8 cellular contexts compared by ENCODE assay signal in the genomic region with DNA sequence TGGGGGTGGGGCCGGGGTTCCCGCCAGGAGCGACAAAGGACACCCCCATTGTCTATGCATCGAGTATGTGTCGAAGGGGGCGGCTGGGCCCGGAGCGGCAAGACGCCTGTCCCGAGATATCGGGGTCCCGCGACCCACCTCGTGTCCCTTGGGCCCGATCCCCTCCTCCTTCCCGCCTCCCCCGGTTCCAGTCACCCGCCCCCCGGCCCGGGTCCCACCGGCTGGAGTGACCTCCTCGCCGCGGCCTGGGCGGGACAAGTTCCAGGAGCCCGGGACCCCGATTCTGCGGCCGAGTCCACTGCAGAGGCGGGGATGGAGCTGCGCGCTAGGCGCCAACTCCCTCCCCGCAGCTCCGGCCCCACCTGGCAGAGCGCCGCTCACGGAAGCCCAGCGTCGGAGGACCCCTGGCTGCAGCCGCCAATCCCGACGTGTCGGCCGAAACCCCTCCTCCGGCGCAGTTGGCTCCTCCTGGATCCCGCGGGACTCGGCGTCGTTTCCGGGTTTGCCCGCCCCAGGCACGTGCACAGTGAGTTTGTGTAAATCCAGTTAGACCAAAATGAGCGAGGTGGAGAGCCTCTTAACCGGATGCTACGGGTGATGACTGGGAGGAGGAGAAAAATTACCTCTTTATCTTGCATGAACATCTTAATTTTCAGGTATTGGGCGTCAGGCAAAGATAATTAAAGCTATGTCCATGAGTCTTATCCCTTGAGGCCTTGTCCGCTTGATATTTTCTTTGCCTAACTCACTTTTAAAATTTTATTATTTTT. TPM values are rescaled to one million over a fixed set of nuclear protein-coding genes. Genes with fewer than 3 reads are reported as not detected.
DNase-seq lines count a peak whose midpoint lies in the region; ATAC-seq and TF ChIP-seq lines count a peak whose summit lies in the region.

A gene (minus strand): TSS at position 434 of the 770 bp plus-strand sequence. CDS start 493 bp downstream, outside the sequence.

- intact Hi-C loops in A673 (cut with micrococcal nuclease; ENCODE audit: unreplicated experiment) = no loop called here
- intact Hi-C loops in activated T-helper 1 cell treated with anti-CD3 and anti-CD28 coated beads, Interleukin-12 subunit alpha, Interleukin-12 subunit beta, Interleukin-2, Interleukin-4 antibody, amounts not matched to agents 30 ng/mL and 10 ng/mL and 1 ng/mL, durations not matched to agents 14 hours and 24 hours and 36 hours (cut with micrococcal nuclease) = no loop called here

- H3K9ac ChIP-seq in HUES6 (ENCODE audit: low read length) = peak within 1 kb of the TSS; percentile 74

- H3K27me3 ChIP-seq in A673 (replicated peaks; ENCODE audit: insufficient read depth, low read depth, low read length, poor library complexity) = no peaks in the 10 kb centered on the region
- no peaks in the 10 kb centered on the region for H3K27me3 ChIP-seq in HUES6 (ENCODE audit: control insufficient read depth, insufficient read depth, low read length)

- no peak for TF ChIP-seq CTCF in A673 (conservative IDR thresholded peaks at IDR 0.05; ENCODE audit: low read depth, low read length)

- H3K36me3 ChIP-seq in A673 (ENCODE audit: insufficient read depth, low read length, poor library complexity, severe bottlenecking) = peaks cover 3% of the 10 kb centered on the region
- H3K36me3 ChIP-seq in HUES6 (ENCODE audit: control insufficient read depth, insufficient read depth, low read length) = peaks cover 4% of the 10 kb centered on the region

- no peaks in the 10 kb centered on the region for H3K9me3 Mint-ChIP-seq in activated T-helper 1 cell treated with anti-CD3 and anti-CD28 coated beads, Interleukin-12 subunit alpha, Interleukin-12 subunit beta, Interleukin-2, Interleukin-4 antibody, amounts not matched to agents 30 ng/mL and 10 ng/mL and 1 ng/mL, durations not matched to agents 14 hours and 24 hours and 36 hours
- H3K9me3 Mint-ChIP-seq in naive B cell = peaks cover 0 to 3% (median 0%) of the 10 kb centered on the region in 7 donors
- no peaks in the 10 kb centered on the region for H3K9me3 Mint-ChIP-seq in stimulated activated effector memory CD8-positive, alpha-beta T cell treated with anti-CD3 and anti-CD28 coated beads, Interleukin-12 subunit alpha, Interleukin-12 subunit beta, amount 100 ng/mL, for 72 hours

- POLR2A ChIA-PET in A673 (lab: Charles Lee; ENCODE audit: low non-redundant PET) = no interaction called here

- CTCF ChIA-PET in A673 (lab: Charles Lee) = no interaction called here

- BruUV-seq in A673 (replicated peaks; lab: Mats Ljungman, UMichigan) = no TSS peak

- peak within 1 kb of the TSS; percentile 88 for H3K4me3 Mint-ChIP-seq in activated T-helper 1 cell treated with anti-CD3 and anti-CD28 coated beads, Interleukin-12 subunit alpha, Interleukin-12 subunit beta, Interleukin-2, Interleukin-4 antibody, amounts not matched to agents 30 ng/mL and 10 ng/mL and 1 ng/mL, durations not matched to agents 14 hours and 24 hours and 36 hours
- peak within 1 kb of the TSS; percentile 82 to 93 (median 88) for H3K4me3 Mint-ChIP-seq in naive B cell
- H3K4me3 Mint-ChIP-seq in stimulated activated effector memory CD8-positive, alpha-beta T cell treated with anti-CD3 and anti-CD28 coated beads, Interleukin-12 subunit alpha, Interleukin-12 subunit beta, amount 100 ng/mL, for 72 hours = peak within 1 kb of the TSS; percentile 84

- H3K27ac Mint-ChIP-seq in activated T-helper 1 cell treated with anti-CD3 and anti-CD28 coated beads, Interleukin-12 subunit alpha, Interleukin-12 subunit beta, Interleukin-2, Interleukin-4 antibody, amounts not matched to agents 30 ng/mL and 10 ng/mL and 1 ng/mL, durations not matched to agents 14 hours and 24 hours and 36 hours = peak within 1 kb of the TSS; percentile 87
- peak within 1 kb of the TSS; percentile 49 to 92 (median 78) for H3K27ac Mint-ChIP-seq in naive B cell
- peak within 1 kb of the TSS; percentile 88 for H3K27ac Mint-ChIP-seq in stimulated activated effector memory CD8-positive, alpha-beta T cell treated with anti-CD3 and anti-CD28 coated beads, Interleukin-12 subunit alpha, Interleukin-12 subunit beta, amount 100 ng/mL, for 72 hours

- DNase-seq in A673 (ENCODE audit: low spot score) (peak; percentile 98), RKO (ENCODE audit: low spot score) (peak; percentile 96), fibroblast of gingiva (ENCODE audit: low read depth) (peak; percentile 88), naive B cell (peak; percentile 81)
- DNase-seq in activated T-helper 1 cell treated with anti-CD3 and anti-CD28 coated beads, Interleukin-12 subunit alpha, Interleukin-12 subunit beta, Interleukin-2, Interleukin-4 antibody, amounts not matched to agents 30 ng/mL and 10 ng/mL and 1 ng/mL, durations not matched to agents 14 hours and 24 hours and 36 hours (ENCODE audit: low spot score) = peak; percentile 82
- DNase-seq in stimulated activated effector memory CD8-positive, alpha-beta T cell treated with anti-CD3 and anti-CD28 coated beads, Interleukin-12 subunit alpha, Interleukin-12 subunit beta, amount 100 ng/mL, for 72 hours (ENCODE audit: low spot score in 2 of 2) = peak; percentile 63 to 91

- H3K36me3 Mint-ChIP-seq in activated T-helper 1 cell treated with anti-CD3 and anti-CD28 coated beads, Interleukin-12 subunit alpha, Interleukin-12 subunit beta, Interleukin-2, Interleukin-4 antibody, amounts not matched to agents 30 ng/mL and 10 ng/mL and 1 ng/mL, durations not matched to agents 14 hours and 24 hours and 36 hours (ENCODE audit: low read depth) = peaks cover 13% of the 10 kb centered on the region
- no peaks in the 10 kb centered on the region for H3K36me3 Mint-ChIP-seq in naive B cell
- H3K36me3 Mint-ChIP-seq in stimulated activated effector memory CD8-positive, alpha-beta T cell treated with anti-CD3 and anti-CD28 coated beads, Interleukin-12 subunit alpha, Interleukin-12 subunit beta, amount 100 ng/mL, for 72 hours = peaks cover 54% of the 10 kb centered on the region

- peaks cover 21% of the 10 kb centered on the region for H3K4me1 Mint-ChIP-seq in activated T-helper 1 cell treated with anti-CD3 and anti-CD28 coated beads, Interleukin-12 subunit alpha, Interleukin-12 subunit beta, Interleukin-2, Interleukin-4 antibody, amounts not matched to agents 30 ng/mL and 10 ng/mL and 1 ng/mL, durations not matched to agents 14 hours and 24 hours and 36 hours (ENCODE audit: low read depth)
- peaks cover 21 to 53% (median 37%) of the 10 kb centered on the region in 3 donors for H3K4me1 Mint-ChIP-seq in naive B cell
- H3K4me1 Mint-ChIP-seq in stimulated activated effector memory CD8-positive, alpha-beta T cell treated with anti-CD3 and anti-CD28 coated beads, Interleukin-12 subunit alpha, Interleukin-12 subunit beta, amount 100 ng/mL, for 72 hours = peaks cover 32% of the 10 kb centered on the region

- ATAC-seq in GM18907 (IDR thresholded peaks at IDR 0.05; ENCODE audit: unreplicated experiment) = peak; percentile 61
- ATAC-seq in naive B cell (ENCODE audit: low read depth in 2 of 2) = peak; percentile 47 to 49
- peak; percentile 63 for ATAC-seq in stimulated activated effector memory CD8-positive, alpha-beta T cell treated with anti-CD3 and anti-CD28 coated beads, Interleukin-12 subunit alpha, Interleukin-12 subunit beta, amount 100 ng/mL, for 72 hours

- H3K9me3 ChIP-seq in A673 (ENCODE audit: low read depth, low read length, poor library complexity, severe bottlenecking) = no peaks in the 10 kb centered on the region
- no peaks in the 10 kb centered on the region for H3K9me3 ChIP-seq in HUES6 (ENCODE audit: control insufficient read depth, insufficient read depth, low read depth, low read length)

- H3K27ac ChIP-seq in A673 (ENCODE audit: low read depth, low read length, poor library complexity, severe bottlenecking) (peak within 1 kb of the TSS; percentile 87), HUES6 (ENCODE audit: low read depth, low read length) (peak within 1 kb of the TSS; percentile 74; the same call in 1 of the 2 replicates)

- H3K4me1 ChIP-seq in A673 (ENCODE audit: insufficient read depth, low read length, poor library complexity, severe bottlenecking) = peaks cover 12% of the 10 kb centered on the region
- H3K4me1 ChIP-seq in HUES6 (ENCODE audit: control insufficient read depth, insufficient read depth, low read length) = peaks cover 13% of the 10 kb centered on the region

- H3K4me3 ChIP-seq in A673 (ENCODE audit: low read depth, low read length, poor library complexity, severe bottlenecking) (peak within 1 kb of the TSS; percentile 72), HUES6 (ENCODE audit: low read depth, low read length) (peak within 1 kb of the TSS; percentile 72)

- no peaks in the 10 kb centered on the region for H3K27me3 Mint-ChIP-seq in activated T-helper 1 cell treated with anti-CD3 and anti-CD28 coated beads, Interleukin-12 subunit alpha, Interleukin-12 subunit beta, Interleukin-2, Interleukin-4 antibody, amounts not matched to agents 30 ng/mL and 10 ng/mL and 1 ng/mL, durations not matched to agents 14 hours and 24 hours and 36 hours (ENCODE audit: insufficient read depth)
- H3K27me3 Mint-ChIP-seq in naive B cell = no peaks in the 10 kb centered on the region

RNA-seq across cellular contexts. Expression of the gene that starts here (rescaled TPM):
- total RNA-seq in A673 (2021) = 85.8 and 98.8 TPM in 2 replicates
- 21.7 and 25.0 TPM in 2 replicates for total RNA-seq in activated T-helper 1 cell treated with anti-CD3 and anti-CD28 coated beads, Interleukin-12 subunit alpha, Interleukin-12 subunit beta, Interleukin-2, Interleukin-4 antibody, amounts not matched to agents 30 ng/mL and 10 ng/mL and 1 ng/mL, durations not matched to agents 14 hours and 24 hours and 36 hours
- polyA plus RNA-seq in naive B cell (ENCODE audit: low read depth in 6 of 6) = 10 to 100 TPM; 18.1 to 50.9 (median 31.6) TPM

Comparison
In these comparisons a context has a peak if more than half of its experiments do, and no peak if none do; other contexts are left out.
1. Peak in every context shown above with its lines: DNase-seq, ATAC-seq, H3K4me3 ChIP-seq and H3K27ac ChIP-seq.